ENCODE assay signal across 17 cellular contexts in the genomic region with DNA sequence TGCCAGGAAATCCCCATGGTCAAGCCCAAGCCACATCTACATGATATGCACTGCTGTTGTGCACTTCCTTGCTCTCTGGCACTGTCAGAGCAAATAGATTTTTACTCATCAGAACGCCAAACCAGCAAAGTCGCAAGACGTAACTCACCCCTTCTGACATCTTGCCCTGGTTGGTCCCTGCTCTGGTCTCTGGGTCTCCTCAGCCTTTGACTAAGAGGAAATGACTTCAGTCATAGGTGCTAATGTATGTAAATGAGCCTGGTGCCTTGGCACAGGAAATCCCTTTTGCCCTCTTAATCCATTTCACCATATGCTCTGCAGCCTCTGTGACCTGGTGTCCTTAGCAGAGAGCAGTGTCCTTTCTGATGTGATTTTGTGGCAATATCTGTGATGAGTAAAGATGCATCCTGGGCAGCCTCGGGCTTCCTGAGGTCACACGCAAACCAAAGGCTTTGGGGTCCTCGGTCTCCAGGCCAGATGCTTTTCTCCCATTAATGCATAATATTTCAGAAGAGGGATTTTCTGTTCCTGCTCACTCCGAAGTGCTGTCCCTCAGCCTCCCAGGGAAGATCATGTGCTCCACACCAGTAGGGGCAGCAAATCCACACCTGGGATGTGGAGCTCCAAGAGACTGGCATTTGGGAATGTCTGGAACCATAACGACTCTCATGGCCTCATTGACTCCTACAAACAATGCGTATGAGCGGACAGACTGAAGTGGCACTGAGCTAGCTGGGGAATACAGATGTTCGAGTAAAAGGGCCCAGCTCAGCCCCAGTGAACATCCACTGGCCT.
A peak's percentile ranks its signal among the peaks of the same experiment; 100 is the strongest.
DNase-seq lines count a peak whose midpoint lies in the region; ATAC-seq and TF ChIP-seq lines count a peak whose summit lies in the region.
"Had no signal": no experiment of that assay in that cellular context is flagged by ENCODE, and none has a peak within 500 bp of the region (broad histone marks: within the 10 kb centered on the region; RNA-seq: fewer than 3 reads in every experiment).

No MANE protein-coding gene starts in this region.

- no peaks in the 10 kb centered on the region for H3K27me3 ChIP-seq in IMR-90 (ENCODE audit: control insufficient read depth, insufficient read depth, low read length)
- H3K27me3 ChIP-seq in endodermal cell (ENCODE audit: control insufficient read depth, insufficient read depth, low read length, poor library complexity, severe bottlenecking), result no peaks in the 10 kb centered on the region

- no peaks in the 10 kb centered on the region for H3K36me3 ChIP-seq in IMR-90 (ENCODE audit: control insufficient read depth, insufficient read depth, low read length)
- no peaks in the 10 kb centered on the region for H3K36me3 ChIP-seq in endodermal cell (ENCODE audit: control insufficient read depth, insufficient read depth, low read length)
- H3K36me3 ChIP-seq: HAP-1 had no signal

- intact Hi-C loops in natural killer cell (cut with micrococcal nuclease), result no loop called here
- intact Hi-C loops in IMR-90 (cut with micrococcal nuclease), result no loop called here

- no peak overlapping the region for H2BK15ac ChIP-seq in IMR-90 (ENCODE audit: low read depth, low read length)

- no peaks in the 10 kb centered on the region for H4K20me1 ChIP-seq in IMR-90 (ENCODE audit: insufficient read depth, low read length)

- CTCF ChIA-PET in IMR-90 (lab: Yijun Ruan, JAX), result no interaction called here

- H3K4me3 ChIP-seq in IMR-90 (ENCODE audit: insufficient read depth, low read depth, low read length) (no peak overlapping the region), endodermal cell (ENCODE audit: low read length) (no peak overlapping the region)
- H3K4me3 ChIP-seq: GM23248, HAP-1 had no signal

- TF ChIP-seq RAD21 in IMR-90 (IDR thresholded peaks at IDR 0.05; ENCODE audit: low read length), result no peak

- dilution Hi-C loops in IMR-90 (cut with HindIII; ENCODE audit: low sequenced_read_pairs, unreplicated experiment), result no loop called here

- H2AK5ac ChIP-seq in IMR-90 (ENCODE audit: low read depth, low read length), result no peak overlapping the region

- H3K18ac ChIP-seq in IMR-90 (ENCODE audit: low read depth, low read length), result no peak overlapping the region

- H3K27ac ChIP-seq in IMR-90 (ENCODE audit: insufficient read depth, low read length) (no peak overlapping the region), endodermal cell (ENCODE audit: low read depth, low read length) (no peak overlapping the region)
- H3K27ac ChIP-seq: C4-2B, GM23248 had no signal

- H2BK5ac ChIP-seq in IMR-90 (ENCODE audit: low read depth, low read length, poor library complexity, severe bottlenecking), result no peak overlapping the region

- no peak overlapping the region for H3K4me3 Mint-ChIP-seq in natural killer cell treated with Interleukin-12 subunit alpha and Interleukin-12 subunit beta and Interleukin-15 and Interleukin-18, amount 100 ng/mL, for 72 hours
- H3K4me3 Mint-ChIP-seq in natural killer cell (no peak overlapping the region), endodermal cell (no peak overlapping the region)
- H3K4me3 Mint-ChIP-seq: B cell; CD4-positive, alpha-beta memory T cell; HFFc6 had no signal

- H4K91ac ChIP-seq in IMR-90 (ENCODE audit: insufficient read depth, low read depth, low read length), result no peak overlapping the region

- no peaks in the 10 kb centered on the region for H3K9me3 Mint-ChIP-seq in natural killer cell treated with Interleukin-12 subunit alpha and Interleukin-12 subunit beta and Interleukin-15 and Interleukin-18, amount 100 ng/mL, for 72 hours
- H3K9me3 Mint-ChIP-seq in natural killer cell, result no peaks in the 10 kb centered on the region
- H3K9me3 Mint-ChIP-seq in endodermal cell, result peaks cover 6% of the 10 kb centered on the region

- H3K9ac ChIP-seq in IMR-90 (ENCODE audit: low read depth, low read length) (no peak overlapping the region), endodermal cell (ENCODE audit: extremely low read depth, low read length, poor library complexity, severe bottlenecking) (no peak overlapping the region)
- H3K9ac ChIP-seq: GM23248 had no signal

- H3K14ac ChIP-seq in IMR-90 (replicated peaks; ENCODE audit: low read depth, low read length), result no peak overlapping the region

- H4K5ac ChIP-seq in IMR-90 (ENCODE audit: low read depth, low read length), result no peak overlapping the region

- peaks cover 23% of the 10 kb centered on the region; the same call in 1 of the 2 replicates for H3K9me3 ChIP-seq in IMR-90 (ENCODE audit: control insufficient read depth, insufficient read depth, low read length)
- H3K9me3 ChIP-seq in endodermal cell (ENCODE audit: control insufficient read depth, low read length), result peaks cover 10% of the 10 kb centered on the region
- H3K9me3 ChIP-seq: HAP-1 had no signal

- TF ChIP-seq CTCF in natural killer cell (IDR thresholded peaks at IDR 0.05) (no peak), IMR-90 (conservative IDR thresholded peaks at IDR 0.05; ENCODE audit: low read depth, low read length) (no peak), endodermal cell (conservative IDR thresholded peaks at IDR 0.05) (peak; percentile 45)

- peaks cover 0 to 6% of the 10 kb centered on the region in 2 donors for H3K4me1 Mint-ChIP-seq in natural killer cell treated with Interleukin-12 subunit alpha and Interleukin-12 subunit beta and Interleukin-15 and Interleukin-18, amount 100 ng/mL, for 72 hours (ENCODE audit: low read depth in 2 of 2)
- H3K4me1 Mint-ChIP-seq in natural killer cell, result no peaks in the 10 kb centered on the region
- peaks cover 3% of the 10 kb centered on the region for H3K4me1 Mint-ChIP-seq in endodermal cell
- H3K4me1 Mint-ChIP-seq: B cell; CD4-positive, alpha-beta memory T cell had no signal

- POLR2A ChIA-PET in IMR-90 (lab: Charles Lee; ENCODE audit: unreplicated experiment), result no interaction called here

- ATAC-seq in natural killer cell treated with Interleukin-12 subunit alpha and Interleukin-12 subunit beta and Interleukin-15 and Interleukin-18, amount 100 ng/mL, for 72 hours, result peak; percentile 20 to 40
- no peak for ATAC-seq in natural killer cell
- ATAC-seq in IMR-90 (ENCODE audit: low read depth), result no peak
- no peak for ATAC-seq in GM19455 (IDR thresholded peaks at IDR 0.05; ENCODE audit: unreplicated experiment)

- H3K79me1 ChIP-seq in IMR-90 (ENCODE audit: low read depth in 1 of 2, low read length in 2 of 2), result no peaks in the 10 kb centered on the region

- H2AFZ ChIP-seq in IMR-90 (replicated peaks; ENCODE audit: low read length, poor library complexity), result peak overlapping the region; percentile 21
- H2AFZ ChIP-seq: GM23248 had no signal

- peaks cover 4 to 12% of the 10 kb centered on the region in 2 donors for H3K27me3 Mint-ChIP-seq in natural killer cell treated with Interleukin-12 subunit alpha and Interleukin-12 subunit beta and Interleukin-15 and Interleukin-18, amount 100 ng/mL, for 72 hours
- H3K27me3 Mint-ChIP-seq in natural killer cell (ENCODE audit: low read depth in 2 of 2) (peaks cover 0 to 2% of the 10 kb centered on the region in 2 donors), endodermal cell (ENCODE audit: insufficient read depth) (no peaks in the 10 kb centered on the region)

- H3K4ac ChIP-seq in IMR-90 (ENCODE audit: low read depth, low read length), result no peak overlapping the region

- H3K23ac ChIP-seq in IMR-90 (ENCODE audit: low read depth, low read length), result no peak overlapping the region

- no peak overlapping the region for H2BK20ac ChIP-seq in IMR-90 (ENCODE audit: low read depth, low read length)

- DNase-seq in natural killer cell treated with Interleukin-12 subunit alpha and Interleukin-12 subunit beta and Interleukin-15 and Interleukin-18, amount 100 ng/mL, for 72 hours (ENCODE audit: low spot score), result no peak
- DNase-seq in natural killer cell, result no peak
- DNase-seq in IMR-90, result no peak
- DNase-seq in endodermal cell, result peak; percentile 72
- DNase-seq in UCSD-AML1 (lab: John Stamatoyannopoulos, UW; ENCODE audit: unreplicated experiment), result no peak
- DNase-seq in erythroblast (lab: John Stamatoyannopoulos, UW), result no peak
- DNase-seq: CD4-positive, alpha-beta memory T cell; COR-L47; DMS153; DMS79 treated with DMSO at 0.1 percent for 48 hours; EL; GM23248; HFFc6 had no signal

- H2BK120ac ChIP-seq in IMR-90 (ENCODE audit: low read depth, low read length), result no peak overlapping the region

- BruUV-seq in IMR-90 (replicated peaks; lab: Mats Ljungman, UMichigan), result no TSS peak

- H3K27ac Mint-ChIP-seq in natural killer cell treated with Interleukin-12 subunit alpha and Interleukin-12 subunit beta and Interleukin-15 and Interleukin-18, amount 100 ng/mL, for 72 hours, result no peak overlapping the region
- H3K27ac Mint-ChIP-seq in natural killer cell (no peak overlapping the region), endodermal cell (no peak overlapping the region)
- H3K27ac Mint-ChIP-seq: B cell; CD4-positive, alpha-beta memory T cell; HFFc6 had no signal

- H4K8ac ChIP-seq in IMR-90 (ENCODE audit: low read depth in 2 of 2, low read length in 2 of 2), result no peak overlapping the region

- in situ Hi-C loops in IMR-90 (cut with MboI; ENCODE audit: low sequenced_read_pairs), result no loop called here

- no peaks in the 10 kb centered on the region for H3K36me3 Mint-ChIP-seq in natural killer cell treated with Interleukin-12 subunit alpha and Interleukin-12 subunit beta and Interleukin-15 and Interleukin-18, amount 100 ng/mL, for 72 hours
- H3K36me3 Mint-ChIP-seq in natural killer cell (no peaks in the 10 kb centered on the region), endodermal cell (ENCODE audit: low read depth) (peaks cover 2% of the 10 kb centered on the region)
- H3K36me3 Mint-ChIP-seq: CD4-positive, alpha-beta memory T cell had no signal

- H2AK9ac ChIP-seq in IMR-90 (replicated peaks; ENCODE audit: low read depth, low read length, poor library complexity), result no peak overlapping the region

- H3K4me2 ChIP-seq in IMR-90 (ENCODE audit: low read depth, low read length), result no peak overlapping the region

- no peaks in the 10 kb centered on the region for H3K9me1 ChIP-seq in IMR-90 (ENCODE audit: insufficient read depth, low read length)

- no peak for TF ChIP-seq POLR2A in IMR-90 (IDR thresholded peaks at IDR 0.05; ENCODE audit: low read depth, low read length)
- TF ChIP-seq POLR2A in erythroblast (IDR thresholded peaks at IDR 0.05; ENCODE audit: low read length), result no peak

- H3K56ac ChIP-seq in IMR-90 (ENCODE audit: extremely low read depth, insufficient read depth, low read length), result no peak overlapping the region

- 100% methylated on average over 1 of the region's 11 CpGs; no CpG with 5 or more reads in 1 of the 2 experiments for WGBS in IMR-90 (ENCODE audit: extremely low coverage in 2 of 2, insufficient read length in 1 of 2), 2 experiments
- WGBS in endodermal cell (ENCODE audit: insufficient coverage in 1 of 2, insufficient read length in 1 of 2), 2 experiments, result 89 to 92% methylated on average over 8 to 11 of the region's 11 CpGs

- H3K4me1 ChIP-seq in IMR-90 (ENCODE audit: control insufficient read depth, insufficient read depth, low read length), result no peaks in the 10 kb centered on the region
- no peaks in the 10 kb centered on the region for H3K4me1 ChIP-seq in endodermal cell (ENCODE audit: control insufficient read depth, insufficient read depth, low read length)
- H3K4me1 ChIP-seq: HAP-1 had no signal

TF ChIP-seq in IMR-90, 13 proteins besides CTCF, POLR2A, EP300 and RAD21 (continues in another document):
- TF ChIP-seq MXI1 (IDR thresholded peaks at IDR 0.05; ENCODE audit: borderline replicate concordance, low read depth, low read length) (no peak), BHLHE40 (IDR thresholded peaks at IDR 0.05; ENCODE audit: low read depth, low read length) (no peak), CEBPB (IDR thresholded peaks at IDR 0.05; ENCODE audit: low read depth, low read length) (no peak)

Comparison
In these comparisons a context has a peak if more than half of its experiments do, and no peak if none do; other contexts are left out.
1. ATAC-seq: peak in natural killer cell treated with Interleukin-12 subunit alpha and Interleukin-12 subunit beta and Interleukin-15 and Interleukin-18, amount 100 ng/mL, for 72 hours (2 of 2); none in natural killer cell (0 of 3), IMR-90 (single experiment) and GM19455 (single experiment).